Comparison of ENCODE assay signal across 1 cellular context in the genomic region with DNA sequence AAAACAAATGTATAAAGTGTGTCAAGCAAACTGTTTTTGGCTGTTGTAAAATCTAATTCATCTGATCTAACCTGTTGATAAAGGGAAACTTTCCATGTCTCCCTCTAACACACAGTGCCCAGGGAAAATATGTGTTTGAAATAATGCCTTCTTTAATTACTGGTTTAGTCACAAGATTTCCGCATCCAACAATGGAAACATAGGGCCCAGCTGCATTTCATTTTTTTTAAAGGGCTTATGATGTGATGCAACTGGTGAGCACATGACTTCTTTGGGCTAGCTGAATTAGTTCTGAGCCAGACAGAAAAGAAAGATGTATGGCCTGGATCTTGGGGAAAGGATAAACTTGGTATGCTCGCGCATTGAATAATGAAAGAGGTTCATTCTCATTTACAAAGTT.
TF ChIP-seq lines count a peak whose summit lies in the region.

No MANE protein-coding gene starts in this region.

TF ChIP-seq in GM23338, 12 proteins besides CTCF, POLR2A, EP300 and RAD21 (continued from another document):
- TF ChIP-seq, protein P1, sequence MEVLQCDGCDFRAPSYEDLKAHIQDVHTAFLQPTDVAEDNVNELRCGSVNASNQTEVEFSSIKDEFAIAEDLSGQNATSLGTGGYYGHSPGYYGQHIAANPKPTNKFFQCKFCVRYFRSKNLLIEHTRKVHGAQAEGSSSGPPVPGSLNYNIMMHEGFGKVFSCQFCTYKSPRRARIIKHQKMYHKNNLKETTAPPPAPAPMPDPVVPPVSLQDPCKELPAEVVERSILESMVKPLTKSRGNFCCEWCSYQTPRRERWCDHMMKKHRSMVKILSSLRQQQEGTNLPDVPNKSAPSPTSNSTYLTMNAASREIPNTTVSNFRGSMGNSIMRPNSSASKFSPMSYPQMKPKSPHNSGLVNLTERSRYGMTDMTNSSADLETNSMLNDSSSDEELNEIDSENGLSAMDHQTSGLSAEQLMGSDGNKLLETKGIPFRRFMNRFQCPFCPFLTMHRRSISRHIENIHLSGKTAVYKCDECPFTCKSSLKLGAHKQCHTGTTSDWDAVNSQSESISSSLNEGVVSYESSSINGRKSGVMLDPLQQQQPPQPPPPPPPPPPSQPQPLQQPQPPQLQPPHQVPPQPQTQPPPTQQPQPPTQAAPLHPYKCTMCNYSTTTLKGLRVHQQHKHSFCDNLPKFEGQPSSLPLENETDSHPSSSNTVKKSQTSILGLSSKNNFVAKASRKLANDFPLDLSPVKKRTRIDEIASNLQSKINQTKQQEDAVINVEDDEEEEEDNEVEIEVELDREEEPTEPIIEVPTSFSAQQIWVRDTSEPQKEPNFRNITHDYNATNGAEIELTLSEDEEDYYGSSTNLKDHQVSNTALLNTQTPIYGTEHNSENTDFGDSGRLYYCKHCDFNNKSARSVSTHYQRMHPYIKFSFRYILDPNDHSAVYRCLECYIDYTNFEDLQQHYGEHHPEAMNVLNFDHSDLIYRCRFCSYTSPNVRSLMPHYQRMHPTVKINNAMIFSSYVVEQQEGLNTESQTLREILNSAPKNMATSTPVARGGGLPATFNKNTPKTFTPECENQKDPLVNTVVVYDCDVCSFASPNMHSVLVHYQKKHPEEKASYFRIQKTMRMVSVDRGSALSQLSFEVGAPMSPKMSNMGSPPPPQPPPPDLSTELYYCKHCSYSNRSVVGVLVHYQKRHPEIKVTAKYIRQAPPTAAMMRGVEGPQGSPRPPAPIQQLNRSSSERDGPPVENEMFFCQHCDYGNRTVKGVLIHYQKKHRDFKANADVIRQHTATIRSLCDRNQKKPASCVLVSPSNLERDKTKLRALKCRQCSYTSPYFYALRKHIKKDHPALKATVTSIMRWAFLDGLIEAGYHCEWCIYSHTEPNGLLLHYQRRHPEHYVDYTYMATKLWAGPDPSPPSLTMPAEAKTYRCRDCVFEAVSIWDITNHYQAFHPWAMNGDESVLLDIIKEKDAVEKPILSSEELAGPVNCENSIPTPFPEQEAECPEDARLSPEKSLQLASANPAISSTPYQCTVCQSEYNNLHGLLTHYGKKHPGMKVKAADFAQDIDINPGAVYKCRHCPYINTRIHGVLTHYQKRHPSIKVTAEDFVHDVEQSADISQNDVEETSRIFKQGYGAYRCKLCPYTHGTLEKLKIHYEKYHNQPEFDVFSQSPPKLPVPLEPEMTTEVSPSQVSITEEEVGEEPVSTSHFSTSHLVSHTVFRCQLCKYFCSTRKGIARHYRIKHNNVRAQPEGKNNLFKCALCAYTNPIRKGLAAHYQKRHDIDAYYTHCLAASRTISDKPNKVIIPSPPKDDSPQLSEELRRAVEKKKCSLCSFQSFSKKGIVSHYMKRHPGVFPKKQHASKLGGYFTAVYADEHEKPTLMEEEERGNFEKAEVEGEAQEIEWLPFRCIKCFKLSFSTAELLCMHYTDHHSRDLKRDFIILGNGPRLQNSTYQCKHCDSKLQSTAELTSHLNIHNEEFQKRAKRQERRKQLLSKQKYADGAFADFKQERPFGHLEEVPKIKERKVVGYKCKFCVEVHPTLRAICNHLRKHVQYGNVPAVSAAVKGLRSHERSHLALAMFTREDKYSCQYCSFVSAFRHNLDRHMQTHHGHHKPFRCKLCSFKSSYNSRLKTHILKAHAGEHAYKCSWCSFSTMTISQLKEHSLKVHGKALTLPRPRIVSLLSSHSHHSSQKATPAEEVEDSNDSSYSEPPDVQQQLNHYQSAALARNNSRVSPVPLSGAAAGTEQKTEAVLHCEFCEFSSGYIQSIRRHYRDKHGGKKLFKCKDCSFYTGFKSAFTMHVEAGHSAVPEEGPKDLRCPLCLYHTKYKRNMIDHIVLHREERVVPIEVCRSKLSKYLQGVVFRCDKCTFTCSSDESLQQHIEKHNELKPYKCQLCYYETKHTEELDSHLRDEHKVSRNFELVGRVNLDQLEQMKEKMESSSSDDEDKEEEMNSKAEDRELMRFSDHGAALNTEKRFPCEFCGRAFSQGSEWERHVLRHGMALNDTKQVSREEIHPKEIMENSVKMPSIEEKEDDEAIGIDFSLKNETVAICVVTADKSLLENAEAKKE (CRISPR knock-in tag; IDR thresholded peaks at IDR 0.05): no peak
- TF ChIP-seq JUNB (IDR thresholded peaks at IDR 0.05; ENCODE audit: unreplicated experiment) (no peak), EZH2 (IDR thresholded peaks at IDR 0.05; ENCODE audit: low read depth, unreplicated experiment) (no peak), STAT1 (IDR thresholded peaks at IDR 0.05; ENCODE audit: unreplicated experiment) (no peak), EZH2phosphoT487 (IDR thresholded peaks at IDR 0.05; ENCODE audit: unreplicated experiment) (no peak), ZNF114 (CRISPR knock-in tag; IDR thresholded peaks at IDR 0.05) (no peak), CREB1 (CRISPR knock-in tag; IDR thresholded peaks at IDR 0.05; ENCODE audit: low read depth) (no peak)
- TF ChIP-seq, protein P2, sequence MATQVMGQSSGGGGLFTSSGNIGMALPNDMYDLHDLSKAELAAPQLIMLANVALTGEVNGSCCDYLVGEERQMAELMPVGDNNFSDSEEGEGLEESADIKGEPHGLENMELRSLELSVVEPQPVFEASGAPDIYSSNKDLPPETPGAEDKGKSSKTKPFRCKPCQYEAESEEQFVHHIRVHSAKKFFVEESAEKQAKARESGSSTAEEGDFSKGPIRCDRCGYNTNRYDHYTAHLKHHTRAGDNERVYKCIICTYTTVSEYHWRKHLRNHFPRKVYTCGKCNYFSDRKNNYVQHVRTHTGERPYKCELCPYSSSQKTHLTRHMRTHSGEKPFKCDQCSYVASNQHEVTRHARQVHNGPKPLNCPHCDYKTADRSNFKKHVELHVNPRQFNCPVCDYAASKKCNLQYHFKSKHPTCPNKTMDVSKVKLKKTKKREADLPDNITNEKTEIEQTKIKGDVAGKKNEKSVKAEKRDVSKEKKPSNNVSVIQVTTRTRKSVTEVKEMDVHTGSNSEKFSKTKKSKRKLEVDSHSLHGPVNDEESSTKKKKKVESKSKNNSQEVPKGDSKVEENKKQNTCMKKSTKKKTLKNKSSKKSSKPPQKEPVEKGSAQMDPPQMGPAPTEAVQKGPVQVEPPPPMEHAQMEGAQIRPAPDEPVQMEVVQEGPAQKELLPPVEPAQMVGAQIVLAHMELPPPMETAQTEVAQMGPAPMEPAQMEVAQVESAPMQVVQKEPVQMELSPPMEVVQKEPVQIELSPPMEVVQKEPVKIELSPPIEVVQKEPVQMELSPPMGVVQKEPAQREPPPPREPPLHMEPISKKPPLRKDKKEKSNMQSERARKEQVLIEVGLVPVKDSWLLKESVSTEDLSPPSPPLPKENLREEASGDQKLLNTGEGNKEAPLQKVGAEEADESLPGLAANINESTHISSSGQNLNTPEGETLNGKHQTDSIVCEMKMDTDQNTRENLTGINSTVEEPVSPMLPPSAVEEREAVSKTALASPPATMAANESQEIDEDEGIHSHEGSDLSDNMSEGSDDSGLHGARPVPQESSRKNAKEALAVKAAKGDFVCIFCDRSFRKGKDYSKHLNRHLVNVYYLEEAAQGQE (IDR thresholded peaks at IDR 0.05; ENCODE audit: unreplicated experiment): no peak
